Comparison of ENCODE assay signal across 23 cellular contexts in genomic region chr6:137860394-137861005, GRCh38. TPM values are rescaled to one million over a fixed set of nuclear protein-coding genes. Genes with fewer than 3 reads are reported as not detected.
DNase-seq lines count a peak whose midpoint lies in the region; ATAC-seq, FAIRE-seq and TF ChIP-seq lines count a peak whose summit lies in the region.
"Had no signal": no experiment of that assay in that cellular context is flagged by ENCODE, and none has a peak within 500 bp of the region (broad histone marks: within the 10 kb centered on the region; RNA-seq: fewer than 3 reads in every experiment).

No MANE protein-coding gene starts in this region.

- H4K8ac ChIP-seq in H1 (ENCODE audit: extremely low read depth, insufficient read depth, low read length) = no peak overlapping the region

- H3K4me1 ChIP-seq in H1 (replicated peaks in 1 of 4; ENCODE audit: control insufficient read depth in 3 of 4, insufficient read depth in 4 of 4, low read length in 3 of 4) = peaks cover 0 to 9% (median 8%) of the 10 kb centered on the region in 4 experiments; a peak in 4 of 7 replicates

- H3K4ac ChIP-seq in H1 (replicated peaks; ENCODE audit: insufficient read length, low read depth, low read length) = no peak overlapping the region

- no peak overlapping the region for H4K91ac ChIP-seq in H1 (replicated peaks; ENCODE audit: insufficient read length, low read length)

- H4K5ac ChIP-seq in H1 (ENCODE audit: insufficient read length, low read depth, low read length) = no peak overlapping the region

- H3K79me1 ChIP-seq in H1 (ENCODE audit: low read depth, low read length) = no peaks in the 10 kb centered on the region

- no peak for TF ChIP-seq EP300 in H1 (IDR thresholded peaks at IDR 0.05; ENCODE audit: borderline replicate concordance in 1 of 2, low read depth in 2 of 2, low read length in 2 of 2)

- H2AK5ac ChIP-seq in H1 (ENCODE audit: low read depth, low read length) = no peak overlapping the region

- FAIRE-seq in H1 (lab: Jason Lieb, UNC) = no peak
- FAIRE-seq: D721Med, GM19239, HepG2 had no signal

- TF ChIP-seq RAD21 in H1 (IDR thresholded peaks at IDR 0.05 in 1 of 2, conservative IDR thresholded peaks at IDR 0.05 in 1 of 2; ENCODE audit: low read depth in 2 of 2, low read length in 2 of 2) = no peak

- H3K79me2 ChIP-seq in H1 (ENCODE audit: control insufficient read depth in 1 of 2, insufficient read depth in 2 of 2, low read length in 2 of 2) = no peaks in the 10 kb centered on the region

- ATAC-seq in activated naive CD8-positive, alpha-beta T cell treated with anti-CD3 and anti-CD28 coated beads, Interleukin-2, amount 50 U/mL, for 24 hours = no peak
- ATAC-seq in T-helper 17 cell = no peak
- ATAC-seq in HG03442 (IDR thresholded peaks at IDR 0.05; ENCODE audit: unreplicated experiment) = no peak
- no peak for ATAC-seq in stimulated activated naive CD8-positive, alpha-beta T cell treated with anti-CD3 and anti-CD28 coated beads, Interleukin-15, amount 100 ng/mL, for 72 hours
- ATAC-seq: HepG2, Panc1 had no signal

- H3K27ac ChIP-seq in H1 (ENCODE audit: low read depth, low read length) = no peak overlapping the region
- H3K27ac ChIP-seq: HL-60 had no signal

- no peak overlapping the region for H2BK120ac ChIP-seq in H1 (replicated peaks; ENCODE audit: low read depth, low read length)

- DNase-seq in activated naive CD8-positive, alpha-beta T cell treated with anti-CD3 and anti-CD28 coated beads, Interleukin-2, amount 50 U/mL, for 24 hours = no peak
- DNase-seq in T-helper 17 cell = no peak
- DNase-seq in H1 (ENCODE audit: low read depth in 1 of 2, low spot score in 2 of 2) = no peak
- DNase-seq in HK-2 (ENCODE audit: unreplicated experiment) = no peak
- DNase-seq in stimulated activated naive CD8-positive, alpha-beta T cell treated with anti-CD3 and anti-CD28 coated beads, Interleukin-15, amount 100 ng/mL, for 72 hours = no peak
- DNase-seq: AML-193, C1 segment of cervical spinal cord, DMS53, GDM1, KG1, NCI-H1092 treated with DMSO at 0.1 percent for 48 hours, NCI-H1436 treated with DMSO at 0.1 percent for 48 hours, NCI-H2029 treated with DMSO at 0.1 percent for 48 hours, NCI-H226, NCI-H510A treated with DMSO at 0.1 percent for 48 hours, NCI-H748 treated with DMSO at 0.1 percent for 48 hours had no signal

- H2BK15ac ChIP-seq in H1 (ENCODE audit: low read length) = no peak overlapping the region

- no peaks in the 10 kb centered on the region; a peak in 1 of 7 replicates for H3K27me3 ChIP-seq in H1 (replicated peaks in 1 of 4; ENCODE audit: control insufficient read depth in 3 of 4, extremely low read depth in 1 of 4, insufficient read depth in 3 of 4, low read length in 3 of 4)

- POLR2A ChIA-PET in H1 (lab: Charles Lee; ENCODE audit: partially characterized antibody) = no interaction called here

- WGBS in H1 (ENCODE audit: extremely low coverage in 1 of 2, insufficient coverage in 1 of 2, insufficient read length in 1 of 2, insufficient replicate concordance in 2 of 2, low coverage in 1 of 2, low lambda C conversion rate in 2 of 2, missing lambda C conversion rate in 1 of 2), 2 experiments = 83% methylated on average over 3 of the region's 3 CpGs; no CpG with 5 or more reads in 1 of the 2 experiments

- no peak overlapping the region for H3K56ac ChIP-seq in H1 (replicated peaks; ENCODE audit: insufficient read length, low read depth, low read length)

- H2BK12ac ChIP-seq in H1 (ENCODE audit: low read depth, low read length) = no peak overlapping the region

- no peak overlapping the region for H3K4me3 ChIP-seq in H1 (ENCODE audit: extremely low read depth in 1 of 4, insufficient read depth in 2 of 4, low read depth in 3 of 4, low read length in 4 of 4)

- H3K4me3 Mint-ChIP-seq in activated naive CD8-positive, alpha-beta T cell = no peak overlapping the region
- H3K4me3 Mint-ChIP-seq in activated naive CD8-positive, alpha-beta T cell treated with anti-CD3 and anti-CD28 coated beads, Interleukin-2, amount 50 U/mL, for 24 hours = no peak overlapping the region
- H3K4me3 Mint-ChIP-seq in T-helper 17 cell = no peak overlapping the region
- H3K4me3 Mint-ChIP-seq in stimulated activated naive CD8-positive, alpha-beta T cell treated with anti-CD3 and anti-CD28 coated beads, Interleukin-15, amount 100 ng/mL, for 72 hours = no peak overlapping the region

- CTCF ChIA-PET in H1 (lab: Charles Lee; ENCODE audit: partially characterized antibody) = no interaction called here

- H3K14ac ChIP-seq in H1 (ENCODE audit: insufficient read length) = no peak overlapping the region

- no peak overlapping the region for H2BK5ac ChIP-seq in H1 (ENCODE audit: low read depth, low read length)

- H3K36me3 Mint-ChIP-seq in activated naive CD8-positive, alpha-beta T cell = peaks cover 18% of the 10 kb centered on the region
- H3K36me3 Mint-ChIP-seq in activated naive CD8-positive, alpha-beta T cell treated with anti-CD3 and anti-CD28 coated beads, Interleukin-2, amount 50 U/mL, for 24 hours (ENCODE audit: low read depth) = peaks cover 33% of the 10 kb centered on the region
- H3K36me3 Mint-ChIP-seq in T-helper 17 cell (ENCODE audit: low read depth) = peaks cover 10% of the 10 kb centered on the region

- 0 out of 2 replicates have a peak overlapping the region, but pooled peaks have one; percentile 9 for H2BK20ac ChIP-seq in H1 (ENCODE audit: low read length)

- H3K9me3 Mint-ChIP-seq in activated naive CD8-positive, alpha-beta T cell (ENCODE audit: low read depth) = no peaks in the 10 kb centered on the region
- peaks cover 3% of the 10 kb centered on the region for H3K9me3 Mint-ChIP-seq in activated naive CD8-positive, alpha-beta T cell treated with anti-CD3 and anti-CD28 coated beads, Interleukin-2, amount 50 U/mL, for 24 hours
- peaks cover 3 to 11% of the 10 kb centered on the region in 2 donors for H3K9me3 Mint-ChIP-seq in stimulated activated naive CD8-positive, alpha-beta T cell treated with anti-CD3 and anti-CD28 coated beads, Interleukin-15, amount 100 ng/mL, for 72 hours

- TF ChIP-seq POLR2A in H1 (IDR thresholded peaks at IDR 0.05; ENCODE audit: control extremely low read depth in 1 of 2, low read depth in 2 of 2, low read length in 2 of 2) = no peak

- no peak for TF ChIP-seq CTCF in H1 (IDR thresholded peaks at IDR 0.05; ENCODE audit: control extremely low read depth in 1 of 3, insufficient read depth in 1 of 3, low read depth in 1 of 3, low read length in 3 of 3)

- H3K23me2 ChIP-seq in H1 (ENCODE audit: low read depth, low read length) = no peaks in the 10 kb centered on the region

- no peak overlapping the region; a peak in 1 of 4 replicates for H3K4me2 ChIP-seq in H1 (ENCODE audit: insufficient read depth in 1 of 2, low read depth in 2 of 2, low read length in 2 of 2)

- no peak overlapping the region for H3K9ac ChIP-seq in H1 (replicated peaks in 1 of 4; ENCODE audit: extremely low read depth in 1 of 4, low read depth in 3 of 4, low read length in 3 of 4)

- no peaks in the 10 kb centered on the region for H3K36me3 ChIP-seq in H1 (ENCODE audit: control insufficient read depth in 2 of 4, insufficient read depth in 4 of 4, low read length in 3 of 4)

- H3K9me3 ChIP-seq in T-helper 17 cell (ENCODE audit: control insufficient read depth, low read length, poor library complexity, severe bottlenecking) (no peaks in the 10 kb centered on the region), H1 (ENCODE audit: insufficient read depth in 2 of 2, low read depth in 1 of 2, low read length in 1 of 2) (no peaks in the 10 kb centered on the region)

- no peak overlapping the region for H3K18ac ChIP-seq in H1 (ENCODE audit: extremely low read depth, low read length)

- H3K4me1 Mint-ChIP-seq in activated naive CD8-positive, alpha-beta T cell (ENCODE audit: low read depth) = peaks cover 27% of the 10 kb centered on the region
- H3K4me1 Mint-ChIP-seq in activated naive CD8-positive, alpha-beta T cell treated with anti-CD3 and anti-CD28 coated beads, Interleukin-2, amount 50 U/mL, for 24 hours = peaks cover 40% of the 10 kb centered on the region
- H3K4me1 Mint-ChIP-seq in T-helper 17 cell = peaks cover 10% of the 10 kb centered on the region
- peaks cover 42% of the 10 kb centered on the region for H3K4me1 Mint-ChIP-seq in stimulated activated naive CD8-positive, alpha-beta T cell treated with anti-CD3 and anti-CD28 coated beads, Interleukin-15, amount 100 ng/mL, for 72 hours

- H4K20me1 ChIP-seq in H1 (replicated peaks in 1 of 2; ENCODE audit: control insufficient read depth in 1 of 2, insufficient read depth in 2 of 2, low read length in 2 of 2) = no peaks in the 10 kb centered on the region

- no peaks in the 10 kb centered on the region for H3K27me3 Mint-ChIP-seq in activated naive CD8-positive, alpha-beta T cell
- no peaks in the 10 kb centered on the region for H3K27me3 Mint-ChIP-seq in activated naive CD8-positive, alpha-beta T cell treated with anti-CD3 and anti-CD28 coated beads, Interleukin-2, amount 50 U/mL, for 24 hours
- no peaks in the 10 kb centered on the region for H3K27me3 Mint-ChIP-seq in T-helper 17 cell
- no peaks in the 10 kb centered on the region for H3K27me3 Mint-ChIP-seq in stimulated activated naive CD8-positive, alpha-beta T cell treated with anti-CD3 and anti-CD28 coated beads, Interleukin-15, amount 100 ng/mL, for 72 hours

- H2AFZ ChIP-seq in H1 (ENCODE audit: low read length) = no peak overlapping the region

- H3K23ac ChIP-seq in H1 (ENCODE audit: insufficient read length) = no peak overlapping the region

- H3K27ac Mint-ChIP-seq in activated naive CD8-positive, alpha-beta T cell = peak overlapping the region; percentile 41
- H3K27ac Mint-ChIP-seq in activated naive CD8-positive, alpha-beta T cell treated with anti-CD3 and anti-CD28 coated beads, Interleukin-2, amount 50 U/mL, for 24 hours = no peak overlapping the region
- H3K27ac Mint-ChIP-seq in T-helper 17 cell = peak overlapping the region; percentile 66
- no peak overlapping the region for H3K27ac Mint-ChIP-seq in stimulated activated naive CD8-positive, alpha-beta T cell treated with anti-CD3 and anti-CD28 coated beads, Interleukin-15, amount 100 ng/mL, for 72 hours

TF ChIP-seq in H1, 55 proteins besides CTCF, POLR2A, EP300 and RAD21 (continues in another document):
- TF ChIP-seq MAFK (IDR thresholded peaks at IDR 0.05; ENCODE audit: low read depth, low read length) (no peak), BRCA1 (IDR thresholded peaks at IDR 0.05; ENCODE audit: low read depth, low read length) (no peak), NRF1 (IDR thresholded peaks at IDR 0.05; ENCODE audit: low read depth, low read length) (no peak), SUZ12 (IDR thresholded peaks at IDR 0.05; ENCODE audit: low read length) (no peak), BCL11A (IDR thresholded peaks at IDR 0.05; ENCODE audit: low read depth in 2 of 2, low read length in 2 of 2) (no peak)

RNA-seq across cellular contexts. Expression of gene TNFAIP3, which starts 6.6 kb away (rescaled TPM):
- 1,000 to 10,000 TPM; 4,032 to 4,607 TPM for total RNA-seq in T-helper 17 cell
- total RNA-seq in H1 (2021; fragmentation: NEBNext Ultra II Directional; extraction: Animal tissue kit (Norgen Biotek cat#: 25700)) = 1.6 and 2.2 TPM in 2 replicates
- 1.1 and 2.0 TPM in 2 replicates for polyA plus RNA-seq in H1 (2011; rRNA removed)
- polyA plus RNA-seq in H1 (2011; cell fraction: cytosol; rRNA removed) = 1.5 TPM
- polyA plus RNA-seq in H1 (2011; cell fraction: nucleus; rRNA removed) = 3.9 TPM
- 2.4 to 3.1 TPM (median 2.5 TPM) in 4 replicates for polyA plus RNA-seq in H1 (2012, experiment 1 of 2)
- 0.51 TPM for polyA plus RNA-seq in H1 (2012, experiment 2 of 2)
- polyA plus RNA-seq in H1 (2013, experiment 1 of 2) = 1.4 TPM
- polyA plus RNA-seq in H1 (2013, experiment 2 of 2) = 1.3 TPM
- polyA minus RNA-seq in H1 (2011; rRNA and poly(A)+ RNA removed) = 2.6 and 2.7 TPM in 2 replicates
- 3.0 TPM for polyA minus RNA-seq in H1 (2011; cell fraction: cytosol; rRNA and poly(A)+ RNA removed)
- polyA minus RNA-seq in H1 (2011; cell fraction: nucleus; rRNA and poly(A)+ RNA removed) = 3.8 TPM

Comparison
In these comparisons a context has a peak if more than half of its experiments do, and no peak if none do; other contexts are left out.
1. H3K27ac Mint-ChIP-seq: peak in activated naive CD8-positive, alpha-beta T cell (single experiment) and T-helper 17 cell (single experiment); none in activated naive CD8-positive, alpha-beta T cell treated with anti-CD3 and anti-CD28 coated beads, Interleukin-2, amount 50 U/mL, for 24 hours (single experiment) and stimulated activated naive CD8-positive, alpha-beta T cell treated with anti-CD3 and anti-CD28 coated beads, Interleukin-15, amount 100 ng/mL, for 72 hours (0 of 2).
2. RNA of gene TNFAIP3, which starts 6.6 kb away (total RNA-seq): 4,032 to 4,607 TPM in T-helper 17 cell; 1.6 to 2.2 TPM in H1; every median in the first group is over 1,000 times any median in the second.